12 cellular contexts compared by ENCODE assay signal in the genomic region with DNA sequence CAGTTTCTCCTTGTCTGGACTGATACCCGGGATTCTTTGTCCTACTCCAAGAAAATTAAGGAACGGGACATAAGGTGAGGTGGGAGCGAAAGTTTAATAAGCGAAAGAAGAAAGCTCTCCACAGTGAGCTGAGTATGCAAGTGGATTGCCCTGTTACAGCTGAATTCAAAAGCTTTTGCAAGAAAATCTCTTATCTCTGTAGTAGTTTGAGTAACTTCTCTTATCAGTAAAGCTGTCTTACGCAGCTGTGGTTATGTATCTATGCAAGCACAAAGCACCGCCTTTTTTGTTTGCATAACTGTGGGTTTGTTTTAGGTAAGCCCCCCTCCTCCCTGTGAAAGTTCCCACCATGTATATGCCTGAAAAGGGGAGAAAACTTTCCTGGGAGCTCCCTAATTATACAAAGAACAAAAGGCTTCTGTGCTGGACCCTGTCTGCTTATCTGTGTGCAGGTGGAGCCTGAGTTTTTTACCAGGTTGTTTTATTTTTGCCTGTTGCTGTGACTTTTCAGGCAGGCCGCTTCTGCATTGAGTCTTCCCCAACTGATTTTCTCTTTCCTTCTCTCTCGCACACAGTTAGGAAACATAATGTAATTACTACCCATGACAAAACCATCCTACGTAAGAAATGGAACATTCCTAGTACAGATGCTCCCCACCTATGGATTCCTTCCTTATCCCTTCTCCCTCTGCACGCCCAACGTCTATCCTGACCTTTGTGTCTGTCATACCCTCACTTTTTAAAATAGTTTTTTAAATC. TPM values are rescaled to one million over a fixed set of nuclear protein-coding genes. Genes with fewer than 3 reads are reported as not detected.
DNase-seq lines count a peak whose midpoint lies in the region; ATAC-seq, FAIRE-seq and TF ChIP-seq lines count a peak whose summit lies in the region.
"Had no signal": no experiment of that assay in that cellular context is flagged by ENCODE, and none has a peak within 500 bp of the region (broad histone marks: within the 10 kb centered on the region; RNA-seq: fewer than 3 reads in every experiment).

No MANE protein-coding gene starts in this region.

- H2AFZ ChIP-seq in neural cell (ENCODE audit: low read depth, low read length), result no peak overlapping the region

- H3K27me3 ChIP-seq in CD8-positive, alpha-beta T cell (ENCODE audit: insufficient read depth, low read length), result no peaks in the 10 kb centered on the region
- peaks cover 2% of the 10 kb centered on the region for H3K27me3 ChIP-seq in endocrine pancreas (ENCODE audit: control insufficient read depth, insufficient read depth, low read length)
- H3K27me3 ChIP-seq in neural cell (ENCODE audit: insufficient read depth, low read depth, low read length), result peaks cover 20% of the 10 kb centered on the region
- peaks cover 8 to 31% (median 13%) of the 10 kb centered on the region in 3 donors for H3K27me3 ChIP-seq in gastrocnemius medialis
- H3K27me3 ChIP-seq: SJSA1 had no signal

- H3K4me1 Mint-ChIP-seq in CD8-positive, alpha-beta T cell (ENCODE audit: low read depth), result peaks cover 17% of the 10 kb centered on the region

- no peaks in the 10 kb centered on the region for H3F3A ChIP-seq in neural cell (ENCODE audit: insufficient read depth, low read length, poor library complexity, severe bottlenecking)

- no peak for TF ChIP-seq EP300 in neural cell (conservative IDR thresholded peaks at IDR 0.05; ENCODE audit: poor library complexity, severe bottlenecking)

- no peaks in the 10 kb centered on the region for H3K79me2 ChIP-seq in neural cell (replicated peaks; ENCODE audit: insufficient read depth, low read length)

- TF ChIP-seq POLR2A in gastrocnemius medialis (IDR thresholded peaks at IDR 0.05), result no peak

- no peaks in the 10 kb centered on the region for H3K36me3 ChIP-seq in CD8-positive, alpha-beta T cell (ENCODE audit: insufficient read depth, low read length)
- no peaks in the 10 kb centered on the region for H3K36me3 ChIP-seq in endocrine pancreas (ENCODE audit: control insufficient read depth, insufficient read depth, low read length)
- no peaks in the 10 kb centered on the region for H3K36me3 ChIP-seq in neural cell (ENCODE audit: insufficient read depth, low read length)
- no peaks in the 10 kb centered on the region for H3K36me3 ChIP-seq in gastrocnemius medialis
- H3K36me3 ChIP-seq: SJSA1 had no signal

- in situ Hi-C loops in gastrocnemius medialis (cut with MboI; ENCODE audit: low sequenced_read_pairs in 4 of 4), result no loop called here

- H3K9me3 Mint-ChIP-seq in CD8-positive, alpha-beta T cell, result no peaks in the 10 kb centered on the region

- peak overlapping the region; percentile 22 for H3K4me2 ChIP-seq in neural cell (ENCODE audit: low read length)

- no peaks in the 10 kb centered on the region for H4K20me1 ChIP-seq in neural cell (ENCODE audit: insufficient read depth)

- peak overlapping the region; percentile 58 for H3K27ac Mint-ChIP-seq in CD8-positive, alpha-beta T cell

- H3K27me3 Mint-ChIP-seq in CD8-positive, alpha-beta T cell (ENCODE audit: low read depth), result peaks cover 20% of the 10 kb centered on the region

- FAIRE-seq in HTR-8/SVneo (lab: Jason Lieb, UNC), result no peak
- FAIRE-seq: urothelium cell line had no signal

- no peak for TF ChIP-seq CTCF in CD8-positive, alpha-beta T cell (IDR thresholded peaks at IDR 0.05)
- TF ChIP-seq CTCF in neural cell (IDR thresholded peaks at IDR 0.05; ENCODE audit: poor library complexity, severe bottlenecking) (no peak), gastrocnemius medialis (IDR thresholded peaks at IDR 0.05 in 4 of 5, conservative IDR thresholded peaks at IDR 0.05 in 1 of 5) (no peak)

- no peak overlapping the region for H3K27ac ChIP-seq in CD8-positive, alpha-beta T cell (ENCODE audit: low read depth, low read length)
- no peak overlapping the region for H3K27ac ChIP-seq in neural cell (ENCODE audit: low read length)
- H3K27ac ChIP-seq in gastrocnemius medialis, result no peak overlapping the region
- H3K27ac ChIP-seq: SJSA1 had no signal

- H3K36me3 Mint-ChIP-seq in CD8-positive, alpha-beta T cell, result no peaks in the 10 kb centered on the region
- H3K36me3 Mint-ChIP-seq: naive B cell had no signal

- peak overlapping the region; percentile 82 for H3K4me3 Mint-ChIP-seq in CD8-positive, alpha-beta T cell

- peaks cover 6% of the 10 kb centered on the region for H3K4me1 ChIP-seq in CD8-positive, alpha-beta T cell (ENCODE audit: insufficient read depth, low read length)
- no peaks in the 10 kb centered on the region for H3K4me1 ChIP-seq in endocrine pancreas (ENCODE audit: control insufficient read depth, insufficient read depth, low read length)
- peaks cover 0 to 7% of the 10 kb centered on the region in 2 donors for H3K4me1 ChIP-seq in gastrocnemius medialis

- ATAC-seq in CD8-positive, alpha-beta T cell, result peak; percentile 49
- no peak for ATAC-seq in gastrocnemius medialis

- POLR2A ChIA-PET in CD8-positive, alpha-beta T cell (lab: Charles Lee), result interaction anchor here (0.6 to 1.4 kb wide), 3 partner anchors 13 to 190 kb away, joined by 3 to 4 read pairs (median 4); no protein-coding TSS in a partner anchor

- no peak for TF ChIP-seq RAD21 in neural cell (conservative IDR thresholded peaks at IDR 0.05)

- intact Hi-C loops in CD8-positive, alpha-beta T cell (cut with DNase I, micrococcal nuclease), result no loop called here
- intact Hi-C loops in gastrocnemius medialis (cut with DNase I; ENCODE audit: low total_unique reads), result no loop called here

- CTCF ChIA-PET in CD8-positive, alpha-beta T cell (lab: Charles Lee), result interaction anchor here (4.1 to 5.0 kb wide), 2 partner anchors 13 to 144 kb away, joined by 22 to 30 read pairs; no protein-coding TSS in a partner anchor

- H3K9ac ChIP-seq in endocrine pancreas (ENCODE audit: control insufficient read depth, insufficient read depth, low read length), result no peak overlapping the region
- no peak overlapping the region for H3K9ac ChIP-seq in neural cell (ENCODE audit: low read length)

- no peak for DNase-seq in CD8-positive, alpha-beta T cell
- peak; percentile 94 for DNase-seq in NCI-H226
- DNase-seq in NCI-H2107 treated with DMSO at 0.1 percent for 48 hours (lab: John Stamatoyannopoulos, UW; ENCODE audit: unreplicated experiment), result no peak
- no peak for DNase-seq in gastrocnemius medialis
- no peak for DNase-seq in T1000 (lab: John Stamatoyannopoulos, UW)
- no peak for DNase-seq in HTR-8/SVneo (ENCODE audit: insufficient read length, low spot score)
- DNase-seq: DND-41, naive B cell had no signal

- H3K9me3 ChIP-seq in CD8-positive, alpha-beta T cell (ENCODE audit: low read length), result no peaks in the 10 kb centered on the region
- H3K9me3 ChIP-seq in endocrine pancreas (ENCODE audit: control insufficient read depth, low read length), result no peaks in the 10 kb centered on the region
- H3K9me3 ChIP-seq in neural cell (ENCODE audit: low read length), result no peaks in the 10 kb centered on the region
- no peaks in the 10 kb centered on the region for H3K9me3 ChIP-seq in gastrocnemius medialis
- H3K9me3 ChIP-seq: SJSA1 had no signal

- H3K4me3 ChIP-seq in CD8-positive, alpha-beta T cell (ENCODE audit: low read depth, low read length), result peak overlapping the region; percentile 44
- H3K4me3 ChIP-seq in endocrine pancreas (ENCODE audit: control insufficient read depth, insufficient read depth, low read length), result peak overlapping the region; percentile 34
- peak overlapping the region; percentile 59 for H3K4me3 ChIP-seq in neural cell (ENCODE audit: low read length)
- H3K4me3 ChIP-seq in gastrocnemius medialis, result peak overlapping the region in 2 of 4 donors; percentile 43 to 58

- H3K9me2 ChIP-seq in neural cell (ENCODE audit: insufficient read depth, low read length), result no peaks in the 10 kb centered on the region

TF ChIP-seq in neural cell, 6 proteins besides CTCF, POLR2A, EP300 and RAD21:
- TF ChIP-seq SMC3 (conservative IDR thresholded peaks at IDR 0.05; ENCODE audit: poor library complexity) (no peak), POLR2AphosphoS5 (IDR thresholded peaks at IDR 0.05) (no peak), EZH2 (IDR thresholded peaks at IDR 0.05; ENCODE audit: borderline replicate concordance, insufficient read depth, low read length, poor library complexity, severe bottlenecking) (no peak), MXI1 (conservative IDR thresholded peaks at IDR 0.05; ENCODE audit: poor library complexity, severe bottlenecking) (no peak), REST (IDR thresholded peaks at IDR 0.05; ENCODE audit: borderline replicate concordance) (no peak), TAF1 (IDR thresholded peaks at IDR 0.05; ENCODE audit: low read depth) (no peak)

RNA-seq across cellular contexts. Expression of gene PLAAT5, which starts 0.8 kb away (rescaled TPM):
- not detected for total RNA-seq in CD8-positive, alpha-beta T cell
- polyA plus RNA-seq in neural cell, result 0.14 TPM in 1 of 2 replicates, not detected in the other
- not detected in 2 replicates for polyA minus RNA-seq in neural cell
- total RNA-seq in gastrocnemius medialis, result under 1 TPM in 1 of 4 donors, not detected in 3; 0.18 TPM

RNA-seq across cellular contexts. Expression of gene LGALS12, which starts 14.1 kb away (rescaled TPM):
- not detected for total RNA-seq in CD8-positive, alpha-beta T cell
- polyA plus RNA-seq in neural cell, result not detected in 2 replicates
- not detected in 2 replicates for polyA minus RNA-seq in neural cell
- total RNA-seq in gastrocnemius medialis, result under 1 TPM in 2 of 4 donors, not detected in 2; 0.24 to 0.80 TPM

RNA-seq across cellular contexts. Expression of gene PLAAT4, which starts 44.8 kb away (rescaled TPM):
- 10 to 100 TPM; 81.9 to 84.0 TPM for total RNA-seq in CD8-positive, alpha-beta T cell
- not detected in 2 replicates for polyA plus RNA-seq in neural cell
- not detected in 2 replicates for polyA minus RNA-seq in neural cell
- total RNA-seq in gastrocnemius medialis, result 10 to 100 TPM in 1 of 4 donors, 1 to 10 TPM in 3; 3.1 to 13.2 (median 5.8) TPM

Comparison
In these comparisons a context has a peak if more than half of its experiments do, and no peak if none do; other contexts are left out.
1. RNA of gene PLAAT4, which starts 44.8 kb away (total RNA-seq): 81.9 to 84.0 TPM in CD8-positive, alpha-beta T cell; 3.1 to 13.2 TPM in gastrocnemius medialis; every median in the first group is over 4 times any median in the second.